In the genomic region with DNA sequence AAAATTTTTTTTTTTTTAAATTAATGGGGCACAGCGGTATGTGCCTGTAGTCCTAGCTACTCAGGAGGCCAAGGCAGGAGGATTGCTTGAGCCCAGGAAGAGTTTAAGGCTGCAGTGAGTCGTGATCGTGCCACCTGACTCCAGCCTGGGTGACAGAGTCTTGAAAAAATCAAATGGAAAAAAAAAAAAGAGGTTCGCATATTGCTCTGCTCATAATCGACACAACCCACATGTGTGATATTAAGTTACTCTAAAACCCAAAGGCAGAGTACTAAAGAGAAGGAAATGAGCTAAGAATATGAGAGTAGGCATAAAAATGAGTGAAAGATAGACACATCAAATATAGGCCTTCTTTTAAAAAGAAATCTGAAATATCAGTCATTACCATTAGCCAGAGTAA, we compare ENCODE assay signal across 13 cellular contexts.
"Had no signal": no experiment of that assay in that cellular context is flagged by ENCODE, and none has a peak within 500 bp of the region (broad histone marks: within the 10 kb centered on the region; RNA-seq: fewer than 3 reads in every experiment).

No MANE protein-coding gene starts in this region.

- H3K27me3 ChIP-seq: gastrocnemius medialis had no signal

- H3K4me1 ChIP-seq: gastrocnemius medialis, lower lobe of right lung had no signal

- ATAC-seq: esophagus mucosa; gastrocnemius medialis; lower lobe of right lung; natural killer cell treated with Interleukin-12 subunit alpha and Interleukin-12 subunit beta and Interleukin-15 and Interleukin-18, amount 100 ng/mL, for 72 hours; sciatic nerve had no signal

- H3K4me2 ChIP-seq: smooth muscle cell had no signal

- H3K9me3 Mint-ChIP-seq: natural killer cell treated with Interleukin-12 subunit alpha and Interleukin-12 subunit beta and Interleukin-15 and Interleukin-18, amount 100 ng/mL, for 72 hours had no signal

- H3K27ac Mint-ChIP-seq: dendritic cell treated with granulocyte-macrophage colony-stimulating factor and Interleukin-4, amounts not matched to agents 40 ng/mL and 50 ng/mL, for 4 days had no signal

- H3K4me3 Mint-ChIP-seq: dendritic cell treated with granulocyte-macrophage colony-stimulating factor and Interleukin-4, amounts not matched to agents 40 ng/mL and 50 ng/mL, for 4 days; natural killer cell treated with Interleukin-12 subunit alpha and Interleukin-12 subunit beta and Interleukin-15 and Interleukin-18, amount 100 ng/mL, for 72 hours had no signal

- DNase-seq: activated gamma-delta T cell treated with Interleukin-2 at 50 U/mL for 16 hours; amniotic stem cell; effector CD8-positive, alpha-beta T cell; gastrocnemius medialis; head of caudate nucleus; lower lobe of right lung; SW 1271; WERI-Rb-1 had no signal

- H3K36me3 ChIP-seq: gastrocnemius medialis, lower lobe of right lung had no signal

- H3K27ac ChIP-seq: gastrocnemius medialis, lower lobe of right lung, WERI-Rb-1 had no signal

- H3K4me3 ChIP-seq: gastrocnemius medialis, lower lobe of right lung, smooth muscle cell had no signal

- H3K9me3 ChIP-seq: gastrocnemius medialis, lower lobe of right lung had no signal

- H3K27me3 Mint-ChIP-seq: dendritic cell treated with granulocyte-macrophage colony-stimulating factor and Interleukin-4, amounts not matched to agents 40 ng/mL and 50 ng/mL, for 4 days had no signal
